In genomic region chr5:37190592-37190991, GRCh38 we compare ENCODE assay signal across 2 cellular contexts.
TF ChIP-seq lines count a peak whose summit lies in the region.

No MANE protein-coding gene starts in this region.

TF ChIP-seq in HEK293, 187 proteins besides CTCF, POLR2A, EP300 and RAD21 (continued from another document):
- peak; percentile 21; the same call in 1 of the 2 replicates for TF ChIP-seq ATF2 (tag by site-specific recombination; IDR thresholded peaks at IDR 0.05; ENCODE audit: low read depth)

TF ChIP-seq in GM12878, 131 proteins besides CTCF, POLR2A, EP300 and RAD21:
- TF ChIP-seq SKIL (IDR thresholded peaks at IDR 0.05; ENCODE audit: low read depth, poor library complexity, severe bottlenecking) = no peak
- TF ChIP-seq ASH2L (IDR thresholded peaks at IDR 0.05; ENCODE audit: borderline replicate concordance, low read depth) = no peak
- TF ChIP-seq CEBPZ (IDR thresholded peaks at IDR 0.05; ENCODE audit: low read depth, low read length) = no peak
- TF ChIP-seq RFX5 (IDR thresholded peaks at IDR 0.05; ENCODE audit: low read depth, low read length) = no peak
- TF ChIP-seq SIX5 (IDR thresholded peaks at IDR 0.05; ENCODE audit: low read depth, low read length, severe bottlenecking) = no peak
- TF ChIP-seq CHD1 (IDR thresholded peaks at IDR 0.05; ENCODE audit: low read depth, low read length) = no peak
- TF ChIP-seq JUNB (IDR thresholded peaks at IDR 0.05) = no peak
- TF ChIP-seq POLR2AphosphoS5 (IDR thresholded peaks at IDR 0.05; ENCODE audit: low read length) = no peak
